In genomic region chr9:111456536-111456935, GRCh38 we compare ENCODE assay signal across 14 cellular contexts. TPM values are rescaled to one million over a fixed set of nuclear protein-coding genes. Genes with fewer than 3 reads are reported as not detected.
DNase-seq lines count a peak whose midpoint lies in the region; ATAC-seq, FAIRE-seq and TF ChIP-seq lines count a peak whose summit lies in the region.
"Had no signal": no experiment of that assay in that cellular context is flagged by ENCODE, and none has a peak within 500 bp of the region (broad histone marks: within the 10 kb centered on the region; RNA-seq: fewer than 3 reads in every experiment).

No MANE protein-coding gene starts in this region.

- H3K4me2 ChIP-seq in neural progenitor cell: no peak overlapping the region

- H3K9me3 Mint-ChIP-seq in neural progenitor cell: peaks cover 20% of the 10 kb centered on the region

- H3K4me1 Mint-ChIP-seq in neural progenitor cell: no peaks in the 10 kb centered on the region

- H3K9ac ChIP-seq in neural progenitor cell: no peak overlapping the region

- H3K27me3 ChIP-seq in neural progenitor cell (no peaks in the 10 kb centered on the region), Peyer's patch (no peaks in the 10 kb centered on the region)
- H3K27me3 ChIP-seq: spleen had no signal

- peaks cover 99% of the 10 kb centered on the region for H3K79me2 ChIP-seq in neural progenitor cell (ENCODE audit: low read depth)

- intact Hi-C loops in mucosa of descending colon (cut with DNase I, micrococcal nuclease): no loop called here

- H3F3A ChIP-seq in neural progenitor cell (ENCODE audit: low read depth): no peaks in the 10 kb centered on the region

- H3K27me3 Mint-ChIP-seq in neural progenitor cell (ENCODE audit: insufficient read depth, low read depth): no peaks in the 10 kb centered on the region
- H3K27me3 Mint-ChIP-seq: naive B cell had no signal

- peak; percentile 72 for ATAC-seq in HG02610 (IDR thresholded peaks at IDR 0.05; ENCODE audit: unreplicated experiment)
- peak; percentile 62 for ATAC-seq in mucosa of descending colon
- no peak for ATAC-seq in GM18867 (IDR thresholded peaks at IDR 0.05; ENCODE audit: unreplicated experiment)
- ATAC-seq: HepG2 had no signal

- no peak for DNase-seq in GM18507 (ENCODE audit: extremely low spot score, insufficient read length, low read depth)
- DNase-seq in dermis blood vessel endothelial cell: peak; percentile 6
- DNase-seq in mucosa of descending colon: no peak
- no peak for DNase-seq in neural progenitor cell (ENCODE audit: low spot score)
- DNase-seq in Peyer's patch: no peak
- DNase-seq in superior temporal gyrus (ENCODE audit: extremely low spot score): no peak
- DNase-seq: activated CD8-positive, alpha-beta memory T cell treated with anti-CD3 and anti-CD28 coated beads for 24 hours; naive B cell; NCI-H2171; spleen had no signal

- no peak for TF ChIP-seq CTCF in mucosa of descending colon (IDR thresholded peaks at IDR 0.05)
- no peak for TF ChIP-seq CTCF in neural progenitor cell (IDR thresholded peaks at IDR 0.05)
- TF ChIP-seq CTCF in Peyer's patch (IDR thresholded peaks at IDR 0.05): no peak

- H2AFZ ChIP-seq in neural progenitor cell (replicated peaks): no peak overlapping the region

- H3K4me3 ChIP-seq in mucosa of descending colon (no peak overlapping the region), neural progenitor cell (no peak overlapping the region), Peyer's patch (no peak overlapping the region)
- H3K4me3 ChIP-seq: spleen had no signal

- H4K20me1 ChIP-seq in neural progenitor cell (ENCODE audit: low read depth): no peaks in the 10 kb centered on the region

- peak; percentile 26 for FAIRE-seq in GM18507 (lab: Jason Lieb, UNC)
- FAIRE-seq: endometrium, HepG2 had no signal

- H3K27ac ChIP-seq in neural progenitor cell (no peak overlapping the region), Peyer's patch (no peak overlapping the region)

- no peak overlapping the region for H3K27ac Mint-ChIP-seq in neural progenitor cell

- H3K4me1 ChIP-seq in mucosa of descending colon (ENCODE audit: low read depth) (peaks cover 22% of the 10 kb centered on the region), neural progenitor cell (no peaks in the 10 kb centered on the region), Peyer's patch (peaks cover 0 to 21% (median 0%) of the 10 kb centered on the region in 4 donors)

- H3K9me3 ChIP-seq in mucosa of descending colon (peaks cover 3% of the 10 kb centered on the region), neural progenitor cell (ENCODE audit: low read depth) (peaks cover 3% of the 10 kb centered on the region), Peyer's patch (no peaks in the 10 kb centered on the region)

- H3K36me3 ChIP-seq in mucosa of descending colon (ENCODE audit: low read depth) (no peaks in the 10 kb centered on the region), neural progenitor cell (no peaks in the 10 kb centered on the region), Peyer's patch (no peaks in the 10 kb centered on the region)
- H3K36me3 ChIP-seq: spleen had no signal

- H3K36me3 Mint-ChIP-seq in neural progenitor cell: peaks cover 19% of the 10 kb centered on the region
- H3K36me3 Mint-ChIP-seq: naive B cell had no signal

- TF ChIP-seq POLR2A in Peyer's patch (IDR thresholded peaks at IDR 0.05): no peak

- no peak overlapping the region for H3K4me3 Mint-ChIP-seq in neural progenitor cell
- H3K4me3 Mint-ChIP-seq: naive B cell had no signal

RNA-seq across cellular contexts. Expression of gene ECPAS, which starts 27.6 kb away (rescaled TPM):
- total RNA-seq in dermis blood vessel endothelial cell: 93.4 and 119 TPM in 2 replicates
- 100 to 1,000 TPM in 1 of 3 donors, 10 to 100 TPM in 2; 77.4 to 102 (median 82.8) TPM for total RNA-seq in mucosa of descending colon
- 46.3 and 59.2 TPM in 2 replicates for total RNA-seq in neural progenitor cell (ENCODE audit: low replicate concordance)
- 100 to 1,000 TPM; 108 to 179 (median 133) TPM for total RNA-seq in Peyer's patch
